Comparison of ENCODE assay signal across 8 cellular contexts in the genomic region with DNA sequence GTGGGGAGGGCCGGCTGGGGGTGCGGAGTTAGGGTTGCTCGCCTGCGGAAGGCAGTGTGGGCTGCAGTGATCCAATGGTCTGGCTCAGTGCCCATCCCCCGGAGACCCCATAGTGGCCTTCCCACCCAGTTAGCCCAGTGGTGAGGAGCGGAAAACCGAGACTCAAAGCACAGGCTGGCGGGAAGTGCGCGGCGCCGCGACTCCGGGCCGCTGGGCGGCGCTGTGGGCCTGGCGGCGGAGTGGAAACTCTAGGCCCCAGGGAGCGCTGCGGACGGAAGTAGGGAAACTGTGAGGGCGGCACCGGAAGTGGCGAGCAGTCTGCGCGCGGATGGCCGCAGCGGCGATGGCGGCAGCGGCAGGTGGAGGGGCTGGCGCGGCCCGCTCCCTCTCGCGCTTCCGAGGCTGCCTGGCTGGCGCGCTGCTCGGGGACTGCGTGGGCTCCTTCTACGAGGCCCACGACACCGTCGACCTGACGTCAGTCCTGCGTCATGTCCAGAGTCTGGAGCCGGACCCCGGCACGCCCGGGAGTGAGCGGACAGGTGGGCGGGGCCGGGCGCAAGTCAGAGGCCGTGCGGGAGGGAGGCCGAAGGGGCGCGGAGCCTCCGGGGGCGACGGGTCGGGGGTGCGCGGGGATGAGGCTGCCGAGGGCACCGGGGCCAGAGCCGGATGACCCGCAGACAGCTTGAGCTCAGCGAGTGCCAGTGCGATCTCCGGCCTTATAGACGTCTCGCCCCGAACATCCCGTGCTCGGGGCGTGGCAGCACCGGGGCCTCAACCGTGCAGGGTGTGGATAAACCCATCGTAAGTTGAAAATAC. TPM values are rescaled to one million over a fixed set of nuclear protein-coding genes. Genes with fewer than 3 reads are reported as not detected.
A peak's percentile ranks its signal among the peaks of the same experiment; 100 is the strongest.
DNase-seq lines count a peak whose midpoint lies in the region; ATAC-seq and TF ChIP-seq lines count a peak whose summit lies in the region.

A gene with protein sequence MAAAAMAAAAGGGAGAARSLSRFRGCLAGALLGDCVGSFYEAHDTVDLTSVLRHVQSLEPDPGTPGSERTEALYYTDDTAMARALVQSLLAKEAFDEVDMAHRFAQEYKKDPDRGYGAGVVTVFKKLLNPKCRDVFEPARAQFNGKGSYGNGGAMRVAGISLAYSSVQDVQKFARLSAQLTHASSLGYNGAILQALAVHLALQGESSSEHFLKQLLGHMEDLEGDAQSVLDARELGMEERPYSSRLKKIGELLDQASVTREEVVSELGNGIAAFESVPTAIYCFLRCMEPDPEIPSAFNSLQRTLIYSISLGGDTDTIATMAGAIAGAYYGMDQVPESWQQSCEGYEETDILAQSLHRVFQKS (plus strand): TSS at position 316 of the 816 bp plus-strand sequence. CDS start 13 bp downstream, at position 329.

- H3K4me1 ChIP-seq in DND-41 (ENCODE audit: insufficient read depth, low read length), result peaks cover 44% of the 10 kb centered on the region
- no peaks in the 10 kb centered on the region; the same call in 1 of the 2 replicates for H3K4me1 ChIP-seq in Panc1 (ENCODE audit: control insufficient read depth, insufficient read depth, low read length)
- peaks cover 0 to 39% of the 10 kb centered on the region in 2 donors for H3K4me1 ChIP-seq in muscle layer of duodenum (ENCODE audit: control insufficient read depth in 1 of 2, insufficient read depth in 2 of 2, low read length in 2 of 2)

- peaks cover 14% of the 10 kb centered on the region for H3K36me3 Mint-ChIP-seq in activated T-cell treated with anti-CD3 and anti-CD28 coated beads, Interleukin-2, amount 50 U/mL, for 4 hours (ENCODE audit: insufficient read depth)

- BruUV-seq in Panc1 (replicated peaks; lab: Mats Ljungman, UMichigan), result no TSS peak

- TF ChIP-seq CTCF in DND-41 (IDR thresholded peaks at IDR 0.05; ENCODE audit: borderline replicate concordance, extremely low read depth, low read length, poor library complexity, severe bottlenecking) (peak; percentile 99), Panc1 (IDR thresholded peaks at IDR 0.05) (peak; percentile 99)

- peak; percentile 87 for ATAC-seq in DND-41 (ENCODE audit: insufficient read depth, low read depth)
- ATAC-seq in GM21723 (IDR thresholded peaks at IDR 0.05; ENCODE audit: unreplicated experiment), result peak; percentile 79
- peak; percentile 94 for ATAC-seq in Panc1
- ATAC-seq in activated T-cell treated with anti-CD3 and anti-CD28 coated beads, Interleukin-2, amount 50 U/mL, for 4 hours, result peak; percentile 86 to 91
- ATAC-seq in esophagus mucosa, result peak; percentile 90

- peak within 1 kb of the TSS; percentile 98 for H3K4me3 Mint-ChIP-seq in activated T-cell treated with anti-CD3 and anti-CD28 coated beads, Interleukin-2, amount 50 U/mL, for 4 hours

- H3K27ac ChIP-seq in DND-41 (ENCODE audit: low read length) (peak within 1 kb of the TSS; percentile 78), Panc1 (ENCODE audit: low read length) (peak within 1 kb of the TSS; percentile 82), muscle layer of duodenum (ENCODE audit: low read length) (peak within 1 kb of the TSS; percentile 83)

- H3K27me3 Mint-ChIP-seq in activated T-cell treated with anti-CD3 and anti-CD28 coated beads, Interleukin-2, amount 50 U/mL, for 4 hours (ENCODE audit: low read depth), result peaks cover 22% of the 10 kb centered on the region

- H4K20me1 ChIP-seq in DND-41 (ENCODE audit: insufficient read depth, low read length), result peaks cover 23% of the 10 kb centered on the region

- POLR2A ChIA-PET in Panc1 (lab: Charles Lee), result no interaction called here

- H3K9me3 ChIP-seq in DND-41 (ENCODE audit: insufficient read depth, low read length, severe bottlenecking) (no peaks in the 10 kb centered on the region), Panc1 (ENCODE audit: control insufficient read depth, insufficient read depth, low read depth, low read length) (no peaks in the 10 kb centered on the region), muscle layer of duodenum (ENCODE audit: control insufficient read depth in 1 of 2, low read length in 2 of 2) (no peaks in the 10 kb centered on the region)

- H3K9ac ChIP-seq in DND-41 (ENCODE audit: low read depth, low read length), result peak within 1 kb of the TSS; percentile 83

- no peaks in the 10 kb centered on the region for H3K9me3 Mint-ChIP-seq in activated T-cell treated with anti-CD3 and anti-CD28 coated beads, Interleukin-2, amount 50 U/mL, for 4 hours

- peak within 1 kb of the TSS; percentile 96 for H3K4me2 ChIP-seq in DND-41 (ENCODE audit: insufficient read depth, low read length)

- intact Hi-C loops in Panc1 (cut with micrococcal nuclease; ENCODE audit: unreplicated experiment), result no loop called here

- DNase-seq in DND-41, result peak; percentile 92
- DNase-seq in KG1 (lab: John Stamatoyannopoulos, UW), result peak; percentile 81
- peak; percentile 53 for DNase-seq in Panc1 (ENCODE audit: low read depth, low spot score)
- peak; percentile 88 for DNase-seq in activated T-cell treated with anti-CD3 and anti-CD28 coated beads, Interleukin-2, amount 50 U/mL, for 4 hours
- DNase-seq in stimulated activated CD8-positive, alpha-beta memory T cell treated with anti-CD3 and anti-CD28 coated beads, Interleukin-7, amount 100 ng/mL, for 24 hours (ENCODE audit: low read depth), result peak; percentile 84

- H3K36me3 ChIP-seq in DND-41 (ENCODE audit: insufficient read depth, low read length) (peaks cover 33% of the 10 kb centered on the region), Panc1 (ENCODE audit: control insufficient read depth, insufficient read depth, low read length) (peaks cover 13% of the 10 kb centered on the region), muscle layer of duodenum (ENCODE audit: control insufficient read depth in 1 of 2, insufficient read depth in 2 of 2, low read length in 2 of 2) (peaks cover 21 to 28% of the 10 kb centered on the region in 2 donors)

- H3K79me2 ChIP-seq in DND-41 (ENCODE audit: insufficient read depth, low read length), result peaks cover 40% of the 10 kb centered on the region

- CTCF ChIA-PET in Panc1 (lab: Charles Lee), result no interaction called here

- peaks cover 17% of the 10 kb centered on the region for H3K4me1 Mint-ChIP-seq in activated T-cell treated with anti-CD3 and anti-CD28 coated beads, Interleukin-2, amount 50 U/mL, for 4 hours (ENCODE audit: low read depth)

- peak within 1 kb of the TSS; percentile 96 for H2AFZ ChIP-seq in DND-41 (ENCODE audit: low read depth, low read length)

- H3K27me3 ChIP-seq in DND-41 (ENCODE audit: insufficient read depth, low read length, poor library complexity), result peaks cover 9% of the 10 kb centered on the region
- no peaks in the 10 kb centered on the region for H3K27me3 ChIP-seq in Panc1 (ENCODE audit: control insufficient read depth, insufficient read depth, low read length)
- H3K27me3 ChIP-seq in muscle layer of duodenum (ENCODE audit: low read depth, low read length), result no peaks in the 10 kb centered on the region

- H3K4me3 ChIP-seq in DND-41 (ENCODE audit: low read depth in 1 of 2, low read length in 2 of 2), result peak within 1 kb of the TSS; percentile 65 to 85
- H3K4me3 ChIP-seq in Panc1 (ENCODE audit: low read depth in 2 of 2, low read length in 2 of 2), result peak within 1 kb of the TSS; percentile 97 to 99
- peak within 1 kb of the TSS; percentile 94 to 95 for H3K4me3 ChIP-seq in muscle layer of duodenum (ENCODE audit: low read depth in 1 of 2, low read length in 2 of 2)

- in situ Hi-C loops in Panc1 (cut with HindIII; ENCODE audit: low pct_unique_long_range_greater_than_20kb, low sequenced_read_pairs), result no loop called here

RNA-seq across cellular contexts. Expression of the gene that starts here (rescaled TPM):
- 32.2 TPM for total RNA-seq in Panc1 (2021; ENCODE audit: unreplicated experiment)
- 42.2 TPM for polyA plus RNA-seq in Panc1 (2012; ENCODE audit: insufficient read length)
- 10 to 100 TPM; 45.6 to 52.0 (median 47.4) TPM for total RNA-seq in activated T-cell treated with anti-CD3 and anti-CD28 coated beads, Interleukin-2, amount 50 U/mL, for 4 hours
- 27.4 TPM for total RNA-seq in esophagus mucosa

Comparison
In these comparisons a context has a peak if more than half of its experiments do, and no peak if none do; other contexts are left out.
1. Peak in every context shown above with its lines: DNase-seq, ATAC-seq, H3K4me3 ChIP-seq and H3K27ac ChIP-seq.